ENCODE assay signal across 9 cellular contexts in the genomic region with DNA sequence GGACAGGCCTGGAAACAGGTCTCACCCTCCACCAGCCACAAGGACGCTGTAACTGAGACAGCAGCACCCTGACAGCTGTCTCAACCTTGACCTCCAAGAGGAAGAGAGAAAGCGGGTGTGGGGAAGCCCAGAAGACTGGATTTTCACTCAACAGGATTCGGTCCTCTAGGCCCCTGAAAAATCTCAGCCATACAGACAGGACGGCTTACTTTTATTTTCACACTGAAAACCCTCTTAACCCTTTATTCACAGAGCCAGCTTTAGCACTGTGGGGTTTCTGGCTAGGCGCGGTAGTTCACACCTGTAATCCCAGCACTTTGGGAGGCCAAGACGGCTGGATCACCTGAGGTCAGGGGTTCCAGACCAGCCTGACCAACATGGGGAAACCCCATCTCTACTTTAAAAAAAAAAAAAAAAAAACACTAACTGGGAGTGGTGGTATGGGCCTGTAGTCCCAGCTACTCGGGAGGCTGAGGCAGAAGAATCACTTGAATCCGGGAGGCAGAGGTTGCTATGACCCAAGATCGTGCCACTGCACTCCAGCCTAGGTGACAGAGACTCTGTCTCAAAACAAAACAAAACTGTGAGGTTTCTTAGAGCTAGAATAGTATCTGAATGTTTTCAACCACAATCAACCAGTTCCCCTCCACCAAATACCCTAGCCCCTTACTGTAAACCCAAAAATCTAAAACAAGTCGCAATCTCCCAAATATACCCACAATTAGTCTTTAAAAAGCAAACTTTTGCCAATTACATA. TPM values are rescaled to one million over a fixed set of nuclear protein-coding genes. Genes with fewer than 3 reads are reported as not detected.
A peak's percentile ranks its signal among the peaks of the same experiment; 100 is the strongest.
DNase-seq lines count a peak whose midpoint lies in the region; ATAC-seq and TF ChIP-seq lines count a peak whose summit lies in the region.
"Had no signal": no experiment of that assay in that cellular context is flagged by ENCODE, and none has a peak within 500 bp of the region (broad histone marks: within the 10 kb centered on the region; RNA-seq: fewer than 3 reads in every experiment).

No MANE protein-coding gene starts in this region.

- no peaks in the 10 kb centered on the region for H3K9me2 ChIP-seq in OCI-LY7 (ENCODE audit: insufficient read depth, low read length)
- H3K9me2 ChIP-seq in hepatocyte (replicated peaks; ENCODE audit: insufficient read depth), result no peaks in the 10 kb centered on the region

- no TSS peak for BruUV-seq in OCI-LY7 (replicated peaks; lab: Mats Ljungman, UMichigan)
- BruUV-seq in A673 (replicated peaks; lab: Mats Ljungman, UMichigan), result no TSS peak

- H2AFZ ChIP-seq in OCI-LY7 (ENCODE audit: low read length) (no peak overlapping the region), hepatocyte (no peak overlapping the region)

- H3K4me3 ChIP-seq in right cardiac atrium (ENCODE audit: low read length), result no peak overlapping the region
- peak overlapping the region; percentile 35 for H3K4me3 ChIP-seq in OCI-LY7 (ENCODE audit: low read depth, low read length, poor library complexity, severe bottlenecking)
- H3K4me3 ChIP-seq in hepatocyte, result no peak overlapping the region
- no peak overlapping the region for H3K4me3 ChIP-seq in A673 (ENCODE audit: low read depth, low read length, poor library complexity, severe bottlenecking)

- H4K20me1 ChIP-seq in OCI-LY7 (ENCODE audit: insufficient read depth, low read length), result peaks cover 70% of the 10 kb centered on the region
- H4K20me1 ChIP-seq in hepatocyte (ENCODE audit: insufficient read depth, poor library complexity, severe bottlenecking), result peaks cover 89% of the 10 kb centered on the region

- H3K27ac ChIP-seq in right cardiac atrium (ENCODE audit: low read length), result peak overlapping the region; percentile 30
- peak overlapping the region; percentile 47 for H3K27ac ChIP-seq in OCI-LY7 (ENCODE audit: low read depth, low read length, poor library complexity, severe bottlenecking)
- peak overlapping the region; percentile 67 for H3K27ac ChIP-seq in hepatocyte
- H3K27ac ChIP-seq in A673 (ENCODE audit: low read depth, low read length, poor library complexity, severe bottlenecking), result no peak overlapping the region
- H3K27ac ChIP-seq: foreskin keratinocyte had no signal

- H3K79me2 ChIP-seq in OCI-LY7 (ENCODE audit: insufficient read depth, low read depth, low read length) (peaks cover 90% of the 10 kb centered on the region), hepatocyte (peaks cover 99% of the 10 kb centered on the region)

- no peak for ATAC-seq in right cardiac atrium
- ATAC-seq: foreskin keratinocyte had no signal

- DNase-seq in right cardiac atrium (peak in 1 of 3 donors; percentile 17), cardiac septum (ENCODE audit: low spot score) (no peak), OCI-LY7 (ENCODE audit: low spot score) (peak; percentile 64), hepatocyte (ENCODE audit: low spot score) (no peak), NCI-H1092 treated with DMSO at 0.1 percent for 48 hours (lab: John Stamatoyannopoulos, UW) (no peak), A673 (ENCODE audit: low spot score) (no peak), SW480 (ENCODE audit: low spot score) (no peak), middle frontal gyrus (ENCODE audit: extremely low spot score, low spot score) (no peak)
- DNase-seq: foreskin keratinocyte had no signal

- H3K27me3 ChIP-seq in right cardiac atrium (ENCODE audit: control insufficient read depth, insufficient read depth), result no peaks in the 10 kb centered on the region
- H3K27me3 ChIP-seq in hepatocyte, result no peaks in the 10 kb centered on the region
- H3K27me3 ChIP-seq in A673 (replicated peaks; ENCODE audit: insufficient read depth, low read depth, low read length, poor library complexity), result no peaks in the 10 kb centered on the region
- H3K27me3 ChIP-seq: foreskin keratinocyte had no signal

- intact Hi-C loops in right cardiac atrium (cut with DNase I) (loop anchor here in 2 of 4 donors (5.0 to 10.0 kb wide), 2 partner anchors 80 to 148 kb away; no protein-coding TSS in a partner anchor), cardiac septum (cut with DNase I) (loop anchor here (5.0 kb wide), 3 partner anchors 38 to 153 kb away; no protein-coding TSS in a partner anchor), OCI-LY7 (cut with micrococcal nuclease; ENCODE audit: unreplicated experiment) (loop anchor here (5.0 kb wide), 2 partner anchors 33 to 77 kb away; a partner anchor contains a TSS), A673 (cut with micrococcal nuclease; ENCODE audit: unreplicated experiment) (loop anchor here (5.0 kb wide), 2 partner anchors 88 to 293 kb away; no protein-coding TSS in a partner anchor)

- H3K4me1 ChIP-seq in right cardiac atrium (ENCODE audit: control insufficient read depth, insufficient read depth, low read length), result peaks cover 21% of the 10 kb centered on the region
- peaks cover 84% of the 10 kb centered on the region for H3K4me1 ChIP-seq in OCI-LY7 (ENCODE audit: insufficient read depth, low read length, poor library complexity, severe bottlenecking)
- H3K4me1 ChIP-seq in hepatocyte (ENCODE audit: insufficient read depth), result peaks cover 68% of the 10 kb centered on the region
- H3K4me1 ChIP-seq in A673 (ENCODE audit: insufficient read depth, low read length, poor library complexity, severe bottlenecking), result peaks cover 51% of the 10 kb centered on the region

- H3K9me3 ChIP-seq in right cardiac atrium (ENCODE audit: control insufficient read depth, low read length), result no peaks in the 10 kb centered on the region
- no peaks in the 10 kb centered on the region for H3K9me3 ChIP-seq in OCI-LY7 (ENCODE audit: low read length)
- H3K9me3 ChIP-seq in hepatocyte (ENCODE audit: low read depth), result no peaks in the 10 kb centered on the region
- H3K9me3 ChIP-seq in A673 (ENCODE audit: low read depth, low read length, poor library complexity, severe bottlenecking), result no peaks in the 10 kb centered on the region

- peaks cover 43% of the 10 kb centered on the region for H3K36me3 ChIP-seq in OCI-LY7 (ENCODE audit: insufficient read depth, low read length)
- no peaks in the 10 kb centered on the region for H3K36me3 ChIP-seq in hepatocyte (replicated peaks; ENCODE audit: insufficient read depth, low read depth)
- H3K36me3 ChIP-seq in A673 (ENCODE audit: insufficient read depth, low read length, poor library complexity, severe bottlenecking), result peaks cover 7% of the 10 kb centered on the region

- TF ChIP-seq CTCF in OCI-LY7 (conservative IDR thresholded peaks at IDR 0.05; ENCODE audit: low read length), result no peak
- TF ChIP-seq CTCF in hepatocyte (IDR thresholded peaks at IDR 0.05; ENCODE audit: poor library complexity), result no peak
- no peak for TF ChIP-seq CTCF in A673 (conservative IDR thresholded peaks at IDR 0.05; ENCODE audit: low read depth, low read length)

- POLR2A ChIA-PET in OCI-LY7 (lab: Charles Lee), result interaction anchor here (0.8 to 1.0 kb wide), 2 partner anchors 106 to 503 kb away, joined by 6 read pairs; no protein-coding TSS in a partner anchor
- POLR2A ChIA-PET in A673 (lab: Charles Lee; ENCODE audit: low non-redundant PET), result interaction anchor here (0.6 kb wide), 1 partner anchor 119 kb away, joined by 4 read pairs; no protein-coding TSS in a partner anchor

- CTCF ChIA-PET in OCI-LY7 (lab: Charles Lee; ENCODE audit: unreplicated experiment) (interaction anchor here (0.6 to 1.1 kb wide), 2 partner anchors 105 to 652 kb away, joined by 3 read pairs; no protein-coding TSS in a partner anchor), A673 (lab: Charles Lee) (no interaction called here)

- WGBS in right cardiac atrium, result 70% methylated on average over 11 of the region's 11 CpGs
- WGBS in hepatocyte (ENCODE audit: low lambda C conversion rate, missing lambda C conversion rate), result 68% methylated on average over 11 of the region's 11 CpGs

- peak overlapping the region; percentile 91 for H3K4me2 ChIP-seq in OCI-LY7 (ENCODE audit: low read length)
- peak overlapping the region; percentile 52 for H3K4me2 ChIP-seq in hepatocyte

RNA-seq across cellular contexts. Expression of a gene that starts 5.3 kb away (rescaled TPM):
- total RNA-seq in right cardiac atrium (10 to 100 TPM; 92.6 to 98.9 (median 96.9) TPM), cardiac septum (77.9 TPM), OCI-LY7 (2022) (247 and 251 TPM in 2 replicates), hepatocyte (48.7 and 50.6 TPM in 2 replicates), A673 (2021) (217 and 248 TPM in 2 replicates)
- polyA plus RNA-seq in right cardiac atrium (75.3 TPM), hepatocyte (130 and 135 TPM in 2 replicates)
- 87.0 and 89.1 TPM in 2 replicates for total RNA-seq in OCI-LY7 (2014; rRNA removed; shearing (Covaris generic))

RNA-seq across cellular contexts. Expression of a gene that starts 23.1 kb away (rescaled TPM):
- 100 to 1,000 TPM in 1 of 4 donors, 10 to 100 TPM in 3; 81.9 to 101 (median 88.6) TPM for total RNA-seq in right cardiac atrium
- polyA plus RNA-seq in right cardiac atrium, result 96.7 TPM
- 89.5 TPM for total RNA-seq in cardiac septum
- 77.6 and 92.7 TPM in 2 replicates for total RNA-seq in OCI-LY7 (2014; rRNA removed; shearing (Covaris generic))
- 106 and 121 TPM in 2 replicates for total RNA-seq in OCI-LY7 (2022)
- 149 and 222 TPM in 2 replicates for total RNA-seq in hepatocyte
- polyA plus RNA-seq in hepatocyte, result 108 and 130 TPM in 2 replicates
- 100 and 113 TPM in 2 replicates for total RNA-seq in A673 (2021)
